ENCODE assay signal across 12 cellular contexts in the genomic region with DNA sequence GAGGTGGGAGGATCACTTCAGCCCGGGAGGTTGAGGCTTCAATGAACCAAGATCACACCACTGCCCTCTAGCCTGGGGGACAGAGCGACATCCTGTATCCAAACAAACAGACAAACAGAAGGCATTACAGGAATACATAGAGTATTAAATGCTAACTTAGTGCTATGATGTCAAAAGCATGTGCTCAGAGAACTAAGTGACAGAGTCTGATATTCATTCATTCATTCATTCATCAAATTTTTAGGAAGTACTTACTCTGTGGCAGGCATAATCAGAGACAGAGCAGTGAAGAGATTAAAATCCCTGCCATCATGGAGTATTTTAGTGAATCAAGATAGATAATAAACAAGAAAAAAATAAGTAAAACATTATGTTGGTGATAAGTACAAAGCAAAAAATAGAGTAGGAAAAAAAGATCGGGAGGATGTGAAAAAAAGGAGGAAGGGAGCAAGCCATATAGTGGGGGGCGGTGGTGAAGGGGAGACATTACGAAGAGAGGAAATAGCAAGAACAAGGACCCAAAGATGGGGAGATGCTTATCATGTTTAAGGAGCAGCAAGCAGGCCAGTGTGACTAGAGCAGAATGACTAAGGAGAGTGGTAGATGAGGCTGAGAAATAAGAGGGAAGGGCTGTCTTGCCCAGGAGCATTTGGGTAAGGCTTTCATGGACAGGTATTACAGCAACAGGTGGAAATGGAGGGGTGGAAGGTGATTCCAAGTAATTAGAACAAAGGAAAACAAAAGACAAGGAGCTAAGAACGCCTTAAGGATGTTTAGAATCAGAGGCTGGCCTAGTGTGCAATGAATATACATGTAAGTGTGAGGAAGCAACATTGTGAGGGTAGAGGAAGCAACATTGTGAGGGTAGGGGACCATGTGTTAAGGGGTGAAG. TPM values are rescaled to one million over a fixed set of nuclear protein-coding genes. Genes with fewer than 3 reads are reported as not detected.
DNase-seq lines count a peak whose midpoint lies in the region; ATAC-seq and TF ChIP-seq lines count a peak whose summit lies in the region.
"Had no signal": no experiment of that assay in that cellular context is flagged by ENCODE, and none has a peak within 500 bp of the region (broad histone marks: within the 10 kb centered on the region; RNA-seq: fewer than 3 reads in every experiment).

No MANE protein-coding gene starts in this region.

- H3K4me1 Mint-ChIP-seq in activated T-cell treated with anti-CD3 and anti-CD28 coated beads, Interleukin-2, amount 50 U/mL, for 4 hours (ENCODE audit: low read depth), result peaks cover 66% of the 10 kb centered on the region
- peaks cover 58% of the 10 kb centered on the region for H3K4me1 Mint-ChIP-seq in activated naive CD8-positive, alpha-beta T cell treated with anti-CD3 and anti-CD28 coated beads, Interleukin-2, amount 50 U/mL, for 24 hours
- peaks cover 55 to 63% of the 10 kb centered on the region in 2 donors for H3K4me1 Mint-ChIP-seq in immature natural killer cell
- peaks cover 56% of the 10 kb centered on the region for H3K4me1 Mint-ChIP-seq in CD14-positive monocyte

- peak overlapping the region; percentile 4 for H3K27ac Mint-ChIP-seq in activated naive CD8-positive, alpha-beta T cell treated with anti-CD3 and anti-CD28 coated beads, Interleukin-2, amount 50 U/mL, for 24 hours
- H3K27ac Mint-ChIP-seq in immature natural killer cell (peak overlapping the region; percentile 31 to 74 (median 58)), CD14-positive monocyte (no peak overlapping the region)

- TF ChIP-seq CTCF in thoracic aorta (IDR thresholded peaks at IDR 0.05) (no peak), CD14-positive monocyte (IDR thresholded peaks at IDR 0.05) (no peak)

- H3K36me3 ChIP-seq in thoracic aorta, result no peaks in the 10 kb centered on the region

- intact Hi-C loops in CD14-positive monocyte (cut with micrococcal nuclease), result loop anchor here in 1 of 2 donors (5.0 to 10.0 kb wide), 3 partner anchors 217 to 295 kb away; a partner anchor contains a TSS

- peaks cover 11 to 65% of the 10 kb centered on the region in 2 donors for H3K4me1 ChIP-seq in thoracic aorta (ENCODE audit: control insufficient read depth in 1 of 2, low read depth in 2 of 2)

- H3K27ac ChIP-seq in thoracic aorta, result peak overlapping the region; percentile 0 to 25
- H3K27ac ChIP-seq: HL-60 had no signal

- no peak overlapping the region for H3K4me3 ChIP-seq in thoracic aorta

- no peak for DNase-seq in activated T-cell treated with anti-CD3 and anti-CD28 coated beads, Interleukin-2, amount 50 U/mL, for 4 hours
- DNase-seq in activated T-cell treated with anti-CD3 and anti-CD28 coated beads for 4 hours (no peak), immature natural killer cell (no peak), thoracic aorta (ENCODE audit: low spot score) (no peak), activated gamma-delta T cell (lab: John Stamatoyannopoulos, UW) (no peak), CD14-positive monocyte (ENCODE audit: low spot score) (no peak), UCSD-AML1 (lab: John Stamatoyannopoulos, UW; ENCODE audit: unreplicated experiment) (no peak)
- DNase-seq in activated naive CD8-positive, alpha-beta T cell treated with anti-CD3 and anti-CD28 coated beads, Interleukin-2, amount 50 U/mL, for 24 hours, result no peak
- DNase-seq: activated effector memory CD4-positive, alpha-beta T cell treated with Interleukin-2 at 50 U/mL for 16 hours; COR-L47 had no signal

- H3K36me3 Mint-ChIP-seq in activated T-cell treated with anti-CD3 and anti-CD28 coated beads, Interleukin-2, amount 50 U/mL, for 4 hours (ENCODE audit: insufficient read depth), result peaks cover 12% of the 10 kb centered on the region
- H3K36me3 Mint-ChIP-seq in activated naive CD8-positive, alpha-beta T cell treated with anti-CD3 and anti-CD28 coated beads, Interleukin-2, amount 50 U/mL, for 24 hours (ENCODE audit: low read depth), result peaks cover 5% of the 10 kb centered on the region
- H3K36me3 Mint-ChIP-seq in immature natural killer cell (no peaks in the 10 kb centered on the region), CD14-positive monocyte (peaks cover 6 to 12% of the 10 kb centered on the region in 2 donors)

- no peak for ATAC-seq in activated T-cell treated with anti-CD3 and anti-CD28 coated beads, Interleukin-2, amount 50 U/mL, for 4 hours
- no peak for ATAC-seq in activated naive CD8-positive, alpha-beta T cell treated with anti-CD3 and anti-CD28 coated beads, Interleukin-2, amount 50 U/mL, for 24 hours
- no peak for ATAC-seq in thoracic aorta (ENCODE audit: insufficient number of reproducible peaks, low FRiP score, low read depth)
- ATAC-seq: Panc1 had no signal

- H3K27me3 ChIP-seq in thoracic aorta (replicated peaks; ENCODE audit: insufficient read depth), result no peaks in the 10 kb centered on the region

- H3K9me3 ChIP-seq in thoracic aorta, result no peaks in the 10 kb centered on the region

- peak overlapping the region; percentile 94 for H3K4me3 Mint-ChIP-seq in activated T-cell treated with anti-CD3 and anti-CD28 coated beads, Interleukin-2, amount 50 U/mL, for 4 hours
- H3K4me3 Mint-ChIP-seq in activated naive CD8-positive, alpha-beta T cell treated with anti-CD3 and anti-CD28 coated beads, Interleukin-2, amount 50 U/mL, for 24 hours, result peak overlapping the region; percentile 88
- peak overlapping the region; percentile 34 to 96 (median 47) for H3K4me3 Mint-ChIP-seq in immature natural killer cell
- H3K4me3 Mint-ChIP-seq in CD14-positive monocyte, result no peak overlapping the region

- H3K27me3 Mint-ChIP-seq in activated T-cell treated with anti-CD3 and anti-CD28 coated beads, Interleukin-2, amount 50 U/mL, for 4 hours (ENCODE audit: low read depth), result no peaks in the 10 kb centered on the region
- no peaks in the 10 kb centered on the region for H3K27me3 Mint-ChIP-seq in activated naive CD8-positive, alpha-beta T cell treated with anti-CD3 and anti-CD28 coated beads, Interleukin-2, amount 50 U/mL, for 24 hours
- peaks cover 0 to 8% (median 0%) of the 10 kb centered on the region in 3 donors for H3K27me3 Mint-ChIP-seq in immature natural killer cell (ENCODE audit: low read depth in 3 of 3)
- peaks cover 0 to 2% (median 0%) of the 10 kb centered on the region in 3 donors for H3K27me3 Mint-ChIP-seq in CD14-positive monocyte (ENCODE audit: low read depth in 3 of 3)

- H3K9me3 Mint-ChIP-seq in activated T-cell treated with anti-CD3 and anti-CD28 coated beads, Interleukin-2, amount 50 U/mL, for 4 hours, result no peaks in the 10 kb centered on the region
- no peaks in the 10 kb centered on the region for H3K9me3 Mint-ChIP-seq in activated naive CD8-positive, alpha-beta T cell treated with anti-CD3 and anti-CD28 coated beads, Interleukin-2, amount 50 U/mL, for 24 hours
- H3K9me3 Mint-ChIP-seq in immature natural killer cell (no peaks in the 10 kb centered on the region), CD14-positive monocyte (no peaks in the 10 kb centered on the region)

RNA-seq across cellular contexts. Expression of a gene that starts 2.8 kb away (rescaled TPM):
- 10 to 100 TPM; 47.3 to 55.1 (median 48.5) TPM for total RNA-seq in activated T-cell treated with anti-CD3 and anti-CD28 coated beads, Interleukin-2, amount 50 U/mL, for 4 hours
- 10 to 100 TPM; 17.4 to 46.0 (median 19.0) TPM for polyA plus RNA-seq in immature natural killer cell
- total RNA-seq in thoracic aorta, result 100 to 1,000 TPM; 231 to 238 TPM
- 1 to 10 TPM; 5.0 to 7.7 TPM for polyA plus RNA-seq in CD14-positive monocyte

RNA-seq across cellular contexts. Expression of a gene that starts 30.4 kb away (rescaled TPM):
- total RNA-seq in activated T-cell treated with anti-CD3 and anti-CD28 coated beads, Interleukin-2, amount 50 U/mL, for 4 hours, result under 1 TPM; 0.37 to 0.79 (median 0.43) TPM
- polyA plus RNA-seq in immature natural killer cell (1 to 10 TPM in 2 of 3 donors, not detected in 1; 1.4 to 3.6 TPM), CD14-positive monocyte (1 to 10 TPM in 1 of 2 donors, under 1 TPM in 1; 0.99 to 1.1 TPM)
- 10 to 100 TPM in 1 of 2 donors, 1 to 10 TPM in 1; 9.5 to 14.3 TPM for total RNA-seq in thoracic aorta

Comparison
In these comparisons a context has a peak if more than half of its experiments do, and no peak if none do; other contexts are left out.
1. H3K4me3 Mint-ChIP-seq: peak in activated T-cell treated with anti-CD3 and anti-CD28 coated beads, Interleukin-2, amount 50 U/mL, for 4 hours (single experiment), activated naive CD8-positive, alpha-beta T cell treated with anti-CD3 and anti-CD28 coated beads, Interleukin-2, amount 50 U/mL, for 24 hours (single experiment) and immature natural killer cell (5 of 5); none in CD14-positive monocyte (0 of 2).
2. H3K27ac Mint-ChIP-seq: peak in activated naive CD8-positive, alpha-beta T cell treated with anti-CD3 and anti-CD28 coated beads, Interleukin-2, amount 50 U/mL, for 24 hours (single experiment) and immature natural killer cell (6 of 6); none in CD14-positive monocyte (0 of 7).
3. RNA of a gene that starts 2.8 kb away (total RNA-seq): 231 to 238 TPM in thoracic aorta; 47.3 to 55.1 TPM in activated T-cell treated with anti-CD3 and anti-CD28 coated beads, Interleukin-2, amount 50 U/mL, for 4 hours; every median in the first group is over 4 times any median in the second.
4. RNA of a gene that starts 30.4 kb away (total RNA-seq): 9.5 to 14.3 TPM in thoracic aorta; 0.37 to 0.79 TPM in activated T-cell treated with anti-CD3 and anti-CD28 coated beads, Interleukin-2, amount 50 U/mL, for 4 hours; every median in the first group is over 4 times any median in the second.